In genomic region chr10:128568979-128569378, GRCh38 we compare ENCODE assay signal across 26 cellular contexts.
DNase-seq lines count a peak whose midpoint lies in the region; ATAC-seq and TF ChIP-seq lines count a peak whose summit lies in the region.
"Had no signal": no experiment of that assay in that cellular context is flagged by ENCODE, and none has a peak within 500 bp of the region (broad histone marks: within the 10 kb centered on the region; RNA-seq: fewer than 3 reads in every experiment).

No MANE protein-coding gene starts in this region.

- H3K4me1 Mint-ChIP-seq in neural progenitor cell: peaks cover 23% of the 10 kb centered on the region

- no peak for ATAC-seq in HG03175 (IDR thresholded peaks at IDR 0.05; ENCODE audit: unreplicated experiment)
- ATAC-seq: HepG2, Panc1, SK-N-SH treated with all-trans-retinoic acid at 6 μM for 48 hours had no signal

- H3K4me2 ChIP-seq in neural progenitor cell: no peak overlapping the region
- H3K4me2 ChIP-seq: BLaER1 had no signal

- H3K27ac Mint-ChIP-seq in neural progenitor cell: no peak overlapping the region
- H3K27ac Mint-ChIP-seq: CD4-positive, alpha-beta T cell had no signal

- no peak for TF ChIP-seq CTCF in neural progenitor cell (IDR thresholded peaks at IDR 0.05)

- no peak overlapping the region for H3K4me3 Mint-ChIP-seq in neural progenitor cell
- H3K4me3 Mint-ChIP-seq: CD4-positive, alpha-beta T cell had no signal

- DNase-seq in DMS 273 treated with DMSO at 0.1 percent for 48 hours (lab: John Stamatoyannopoulos, UW) (peak; percentile 84), H7 (peak; percentile 25), NCI-H524 treated with DMSO at 0.1 percent for 48 hours (lab: John Stamatoyannopoulos, UW) (peak; percentile 68), left kidney (ENCODE audit: low read depth, low spot score) (peak; percentile 27), SKM-1 (lab: John Stamatoyannopoulos, UW; ENCODE audit: unreplicated experiment) (no peak), ureter (ENCODE audit: low spot score) (no peak), neural progenitor cell (ENCODE audit: low spot score) (no peak)
- DNase-seq: ACHN; CD4-positive, alpha-beta T cell; COR-L47; DND-41; KBM-7; MM.1S; NCI-H1048; NCI-H1417 treated with DMSO at 0.1 percent for 48 hours; NCI-H1930; NCI-H226; NCI-H510A treated with DMSO at 0.1 percent for 48 hours; SIG-M5; T-helper 1 cell had no signal

- H3K4me3 ChIP-seq in H7 (ENCODE audit: insufficient read depth, low read depth, low read length): no peak overlapping the region
- no peak overlapping the region for H3K4me3 ChIP-seq in neural progenitor cell
- H3K4me3 ChIP-seq: BLaER1 had no signal

- H3K9me3 ChIP-seq in neural progenitor cell (ENCODE audit: low read depth): no peaks in the 10 kb centered on the region
- H3K9me3 ChIP-seq: BLaER1 had no signal

- no peaks in the 10 kb centered on the region for H3K79me2 ChIP-seq in neural progenitor cell (ENCODE audit: low read depth)

- no peaks in the 10 kb centered on the region for H3F3A ChIP-seq in neural progenitor cell (ENCODE audit: low read depth)

- H3K27ac ChIP-seq in neural progenitor cell: no peak overlapping the region
- H3K27ac ChIP-seq: BLaER1, HL-60 had no signal

- H3K4me1 ChIP-seq in neural progenitor cell: no peaks in the 10 kb centered on the region

- H3K9ac ChIP-seq in neural progenitor cell: no peak overlapping the region
- H3K9ac ChIP-seq: BLaER1 had no signal

- H3K27me3 ChIP-seq in H7 (ENCODE audit: control insufficient read depth, insufficient read depth, low read length) (no peaks in the 10 kb centered on the region), neural progenitor cell (no peaks in the 10 kb centered on the region)
- H3K27me3 ChIP-seq: BLaER1 had no signal

- no peaks in the 10 kb centered on the region for H4K20me1 ChIP-seq in neural progenitor cell (ENCODE audit: low read depth)
- H4K20me1 ChIP-seq: BLaER1 had no signal

- H3K36me3 Mint-ChIP-seq in neural progenitor cell: no peaks in the 10 kb centered on the region

- no peak overlapping the region for H2AFZ ChIP-seq in neural progenitor cell (replicated peaks)

- no peaks in the 10 kb centered on the region for H3K9me3 Mint-ChIP-seq in neural progenitor cell
- H3K9me3 Mint-ChIP-seq: CD4-positive, alpha-beta T cell had no signal

- no peaks in the 10 kb centered on the region for H3K36me3 ChIP-seq in H7 (replicated peaks; ENCODE audit: control insufficient read depth, insufficient read depth, low read length)
- H3K36me3 ChIP-seq in neural progenitor cell: no peaks in the 10 kb centered on the region
- H3K36me3 ChIP-seq: BLaER1 had no signal

- H3K27me3 Mint-ChIP-seq in neural progenitor cell (ENCODE audit: insufficient read depth, low read depth): peaks cover 2% of the 10 kb centered on the region
- H3K27me3 Mint-ChIP-seq: CD4-positive, alpha-beta T cell had no signal

Comparison
In these comparisons a context has a peak if more than half of its experiments do, and no peak if none do; other contexts are left out.
1. DNase-seq: peak in DMS 273 treated with DMSO at 0.1 percent for 48 hours (single experiment), H7 (single experiment), NCI-H524 treated with DMSO at 0.1 percent for 48 hours (single experiment) and left kidney (single experiment); none in SKM-1 (single experiment), ureter (single experiment) and neural progenitor cell (single experiment).